24 cellular contexts compared by ENCODE assay signal in the genomic region with DNA sequence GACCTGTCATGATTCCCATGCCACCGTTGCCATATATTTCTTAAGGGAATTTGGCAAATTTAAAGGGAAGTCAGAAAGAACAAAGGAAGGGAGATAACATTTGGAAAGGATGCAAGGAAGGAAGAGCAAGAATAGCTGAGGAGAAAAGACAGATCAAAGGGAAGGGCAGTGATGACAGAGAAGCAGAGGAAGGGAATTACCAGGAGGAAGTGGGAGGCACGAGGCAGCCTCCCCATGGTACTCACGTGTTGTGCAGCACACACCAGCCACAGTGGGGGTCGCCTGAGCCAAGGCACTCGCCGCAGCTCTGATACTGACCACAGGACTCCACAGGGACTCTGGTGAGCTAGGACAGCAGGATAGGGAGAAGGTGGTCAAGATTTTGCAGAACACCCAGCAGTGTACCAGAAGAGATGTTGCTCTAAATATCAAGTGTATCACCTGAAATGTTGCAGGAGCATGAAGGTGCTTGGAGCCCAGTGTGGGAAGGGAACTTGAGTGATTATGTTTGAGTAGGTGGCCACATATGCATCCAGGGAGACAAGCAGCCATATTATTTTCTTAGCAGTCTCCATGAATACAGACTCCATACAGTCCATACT.
DNase-seq lines count a peak whose midpoint lies in the region; ATAC-seq and TF ChIP-seq lines count a peak whose summit lies in the region.
"Had no signal": no experiment of that assay in that cellular context is flagged by ENCODE, and none has a peak within 500 bp of the region (broad histone marks: within the 10 kb centered on the region; RNA-seq: fewer than 3 reads in every experiment).

No MANE protein-coding gene starts in this region.

- no peaks in the 10 kb centered on the region for H3K36me3 Mint-ChIP-seq in CD4-positive, alpha-beta T cell (ENCODE audit: low read depth)
- H3K36me3 Mint-ChIP-seq: CD4-positive, alpha-beta memory T cell; T-cell had no signal

- DNase-seq in Daoy (ENCODE audit: low read depth) (peak; percentile 33), HT1080 (ENCODE audit: low read depth) (peak; percentile 25), left colon (no peak), NCI-H1694 (lab: John Stamatoyannopoulos, UW) (no peak), C1 segment of cervical spinal cord (lab: John Stamatoyannopoulos, UW) (no peak), G401 (ENCODE audit: low spot score) (no peak)
- no peak for DNase-seq in CD4-positive, alpha-beta T cell
- DNase-seq: Caco-2; CD4-positive, alpha-beta memory T cell; H9; Karpas-422; NCI-H1436; NCI-H446 treated with DMSO at 0.1 percent for 48 hours; NCI-H526; NCI-H82; NK-92 treated with Interleukin-12 subunit alpha and Interleukin-12 subunit beta, amount 100 ng/mL, for 24 hours; PC-9; RPMI8226; SHP77; T-cell had no signal

- intact Hi-C loops in left colon (cut with DNase I, micrococcal nuclease), result no loop called here
- intact Hi-C loops in CD4-positive, alpha-beta T cell (cut with DNase I, micrococcal nuclease), result no loop called here

- H3K4me1 Mint-ChIP-seq in CD4-positive, alpha-beta T cell (ENCODE audit: low read depth), result no peaks in the 10 kb centered on the region
- H3K4me1 Mint-ChIP-seq: CD4-positive, alpha-beta memory T cell; T-cell had no signal

- in situ Hi-C loops in G401 (cut with HindIII; ENCODE audit: low sequenced_read_pairs), result no loop called here

- no peaks in the 10 kb centered on the region for H3K27me3 ChIP-seq in CD4-positive, alpha-beta T cell (ENCODE audit: control insufficient read depth, insufficient read depth, low read length)
- H3K27me3 ChIP-seq: BLaER1 had no signal

- H3K27ac ChIP-seq in VCaP, result peak overlapping the region; percentile 84
- H3K27ac ChIP-seq in CD4-positive, alpha-beta T cell (ENCODE audit: low read depth, low read length), result no peak overlapping the region
- H3K27ac ChIP-seq: BLaER1, HL-60, PC-9 had no signal

- H3K27me3 Mint-ChIP-seq in CD4-positive, alpha-beta T cell, result peaks cover 22% of the 10 kb centered on the region

- H3K9me3 ChIP-seq in CD4-positive, alpha-beta T cell (ENCODE audit: control insufficient read depth, low read length), result no peaks in the 10 kb centered on the region
- H3K9me3 ChIP-seq: Caco-2 had no signal

- peak; percentile 27 for ATAC-seq in left colon
- ATAC-seq in CD4-positive, alpha-beta T cell (ENCODE audit: poor library complexity), result no peak
- ATAC-seq: GM23338, T-cell had no signal

- no peak for TF ChIP-seq CTCF in VCaP (conservative IDR thresholded peaks at IDR 0.05)
- no peak for TF ChIP-seq CTCF in CD4-positive, alpha-beta T cell (IDR thresholded peaks at IDR 0.05)

- no peak overlapping the region for H3K27ac Mint-ChIP-seq in CD4-positive, alpha-beta T cell
- H3K27ac Mint-ChIP-seq: CD4-positive, alpha-beta memory T cell; GM23338; H9; T-cell had no signal

- POLR2A ChIA-PET in CD4-positive, alpha-beta T cell (lab: Charles Lee), result no interaction called here

- peaks cover 2% of the 10 kb centered on the region for H3K9me3 Mint-ChIP-seq in CD4-positive, alpha-beta T cell

- H3K4me3 Mint-ChIP-seq in CD4-positive, alpha-beta T cell, result no peak overlapping the region
- H3K4me3 Mint-ChIP-seq: CD4-positive, alpha-beta memory T cell; GM23338; H9; T-cell had no signal

- CTCF ChIA-PET in CD4-positive, alpha-beta T cell (lab: Charles Lee), result no interaction called here

Comparison
In these comparisons a context has a peak if more than half of its experiments do, and no peak if none do; other contexts are left out.
1. DNase-seq: peak in Daoy (single experiment) and HT1080 (single experiment); none in left colon (0 of 2), NCI-H1694 (single experiment), C1 segment of cervical spinal cord (0 of 14), G401 (single experiment) and CD4-positive, alpha-beta T cell (0 of 10).